1 cellular context compared by ENCODE assay signal in the genomic region with DNA sequence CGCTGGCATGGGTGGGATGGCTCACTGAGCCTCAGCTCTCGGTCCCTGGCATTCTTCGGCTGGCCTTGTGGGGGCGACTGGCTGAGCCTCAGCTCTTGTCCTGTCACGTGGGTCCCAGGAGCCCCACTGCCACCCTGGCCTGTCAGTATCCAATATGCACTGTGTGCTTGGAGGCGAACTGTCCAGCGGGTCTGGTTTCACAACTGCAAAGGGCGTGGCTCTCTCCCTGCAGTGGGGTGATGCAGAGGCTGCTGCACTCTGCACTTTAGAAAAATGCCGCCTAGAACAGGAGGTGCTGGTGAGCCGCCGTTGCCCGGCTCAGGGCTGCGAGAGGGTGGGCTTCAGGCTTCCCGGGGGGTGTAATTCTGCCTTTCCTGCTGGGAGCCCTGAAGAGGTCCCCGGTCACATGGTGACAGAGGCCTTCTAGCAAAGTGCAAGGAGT.
TF ChIP-seq lines count a peak whose summit lies in the region.

No MANE protein-coding gene starts in this region.

TF ChIP-seq in HepG2, 621 proteins besides CTCF, POLR2A, EP300 and RAD21 (continued from another document and continues in another):
- TF ChIP-seq, protein P1, sequence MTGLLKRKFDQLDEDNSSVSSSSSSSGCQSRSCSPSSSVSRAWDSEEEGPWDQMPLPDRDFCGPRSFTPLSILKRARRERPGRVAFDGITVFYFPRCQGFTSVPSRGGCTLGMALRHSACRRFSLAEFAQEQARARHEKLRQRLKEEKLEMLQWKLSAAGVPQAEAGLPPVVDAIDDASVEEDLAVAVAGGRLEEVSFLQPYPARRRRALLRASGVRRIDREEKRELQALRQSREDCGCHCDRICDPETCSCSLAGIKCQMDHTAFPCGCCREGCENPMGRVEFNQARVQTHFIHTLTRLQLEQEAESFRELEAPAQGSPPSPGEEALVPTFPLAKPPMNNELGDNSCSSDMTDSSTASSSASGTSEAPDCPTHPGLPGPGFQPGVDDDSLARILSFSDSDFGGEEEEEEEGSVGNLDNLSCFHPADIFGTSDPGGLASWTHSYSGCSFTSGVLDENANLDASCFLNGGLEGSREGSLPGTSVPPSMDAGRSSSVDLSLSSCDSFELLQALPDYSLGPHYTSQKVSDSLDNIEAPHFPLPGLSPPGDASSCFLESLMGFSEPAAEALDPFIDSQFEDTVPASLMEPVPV (CRISPR knock-in tag; IDR thresholded peaks at IDR 0.05), result peak; percentile 37; the same call in 1 of the 2 replicates
- no peak for TF ChIP-seq ZSCAN21 (CRISPR knock-in tag; IDR thresholded peaks at IDR 0.05; ENCODE audit: borderline replicate concordance)
- no peak for TF ChIP-seq ZNF619 (CRISPR knock-in tag; IDR thresholded peaks at IDR 0.05)
- TF ChIP-seq RAD51 (IDR thresholded peaks at IDR 0.05; ENCODE audit: borderline replicate concordance), result peak; percentile 37; the same call in 1 of the 2 replicates
- TF ChIP-seq AGO1 (IDR thresholded peaks at IDR 0.05; ENCODE audit: low read depth, low read length, poor library complexity, severe bottlenecking), result no peak
- TF ChIP-seq ZNF335 (CRISPR knock-in tag; IDR thresholded peaks at IDR 0.05), result no peak
- TF ChIP-seq EHMT2 (IDR thresholded peaks at IDR 0.05; ENCODE audit: borderline replicate concordance, low read depth, low read length), result no peak
- TF ChIP-seq, protein P2, sequence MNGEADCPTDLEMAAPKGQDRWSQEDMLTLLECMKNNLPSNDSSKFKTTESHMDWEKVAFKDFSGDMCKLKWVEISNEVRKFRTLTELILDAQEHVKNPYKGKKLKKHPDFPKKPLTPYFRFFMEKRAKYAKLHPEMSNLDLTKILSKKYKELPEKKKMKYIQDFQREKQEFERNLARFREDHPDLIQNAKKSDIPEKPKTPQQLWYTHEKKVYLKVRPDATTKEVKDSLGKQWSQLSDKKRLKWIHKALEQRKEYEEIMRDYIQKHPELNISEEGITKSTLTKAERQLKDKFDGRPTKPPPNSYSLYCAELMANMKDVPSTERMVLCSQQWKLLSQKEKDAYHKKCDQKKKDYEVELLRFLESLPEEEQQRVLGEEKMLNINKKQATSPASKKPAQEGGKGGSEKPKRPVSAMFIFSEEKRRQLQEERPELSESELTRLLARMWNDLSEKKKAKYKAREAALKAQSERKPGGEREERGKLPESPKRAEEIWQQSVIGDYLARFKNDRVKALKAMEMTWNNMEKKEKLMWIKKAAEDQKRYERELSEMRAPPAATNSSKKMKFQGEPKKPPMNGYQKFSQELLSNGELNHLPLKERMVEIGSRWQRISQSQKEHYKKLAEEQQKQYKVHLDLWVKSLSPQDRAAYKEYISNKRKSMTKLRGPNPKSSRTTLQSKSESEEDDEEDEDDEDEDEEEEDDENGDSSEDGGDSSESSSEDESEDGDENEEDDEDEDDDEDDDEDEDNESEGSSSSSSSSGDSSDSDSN (CRISPR knock-in tag; IDR thresholded peaks at IDR 0.05), result peak; percentile 50; the same call in 1 of the 2 replicates
- TF ChIP-seq, protein P3, sequence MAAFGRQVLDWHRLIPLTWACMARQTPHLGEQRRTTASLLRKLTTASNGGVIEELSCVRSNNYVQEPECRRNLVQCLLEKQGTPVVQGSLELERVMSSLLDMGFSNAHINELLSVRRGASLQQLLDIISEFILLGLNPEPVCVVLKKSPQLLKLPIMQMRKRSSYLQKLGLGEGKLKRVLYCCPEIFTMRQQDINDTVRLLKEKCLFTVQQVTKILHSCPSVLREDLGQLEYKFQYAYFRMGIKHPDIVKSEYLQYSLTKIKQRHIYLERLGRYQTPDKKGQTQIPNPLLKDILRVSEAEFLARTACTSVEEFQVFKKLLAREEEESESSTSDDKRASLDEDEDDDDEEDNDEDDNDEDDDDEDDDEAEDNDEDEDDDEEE (CRISPR knock-in tag; IDR thresholded peaks at IDR 0.05), result no peak
- no peak for TF ChIP-seq ZNF34 (CRISPR knock-in tag; IDR thresholded peaks at IDR 0.05; ENCODE audit: borderline replicate concordance)
- TF ChIP-seq, protein P4, sequence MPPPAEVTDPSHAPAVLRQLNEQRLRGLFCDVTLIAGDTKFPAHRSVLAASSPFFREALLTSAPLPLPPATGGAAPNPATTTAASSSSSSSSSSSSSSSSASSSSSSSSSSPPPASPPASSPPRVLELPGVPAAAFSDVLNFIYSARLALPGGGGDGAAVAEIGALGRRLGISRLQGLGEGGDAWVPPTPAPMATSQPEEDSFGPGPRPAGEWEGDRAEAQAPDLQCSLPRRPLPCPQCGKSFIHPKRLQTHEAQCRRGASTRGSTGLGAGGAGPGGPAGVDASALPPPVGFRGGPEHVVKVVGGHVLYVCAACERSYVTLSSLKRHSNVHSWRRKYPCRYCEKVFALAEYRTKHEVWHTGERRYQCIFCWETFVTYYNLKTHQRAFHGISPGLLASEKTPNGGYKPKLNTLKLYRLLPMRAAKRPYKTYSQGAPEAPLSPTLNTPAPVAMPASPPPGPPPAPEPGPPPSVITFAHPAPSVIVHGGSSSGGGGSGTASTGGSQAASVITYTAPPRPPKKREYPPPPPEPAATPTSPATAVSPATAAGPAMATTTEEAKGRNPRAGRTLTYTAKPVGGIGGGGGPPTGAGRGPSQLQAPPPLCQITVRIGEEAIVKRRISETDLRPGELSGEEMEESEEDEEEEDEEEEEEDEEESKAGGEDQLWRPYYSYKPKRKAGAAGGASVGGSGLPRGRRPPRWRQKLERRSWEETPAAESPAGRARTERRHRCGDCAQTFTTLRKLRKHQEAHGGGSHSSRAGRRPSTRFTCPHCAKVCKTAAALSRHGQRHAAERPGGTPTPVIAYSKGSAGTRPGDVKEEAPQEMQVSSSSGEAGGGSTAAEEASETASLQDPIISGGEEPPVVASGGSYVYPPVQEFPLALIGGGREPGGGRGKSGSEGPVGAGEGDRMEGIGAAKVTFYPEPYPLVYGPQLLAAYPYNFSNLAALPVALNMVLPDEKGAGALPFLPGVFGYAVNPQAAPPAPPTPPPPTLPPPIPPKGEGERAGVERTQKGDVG (CRISPR knock-in tag; IDR thresholded peaks at IDR 0.05; ENCODE audit: borderline replicate concordance), result no peak
- TF ChIP-seq ZNF3 (CRISPR knock-in tag; IDR thresholded peaks at IDR 0.05), result no peak
- TF ChIP-seq ZNF33A (CRISPR knock-in tag; IDR thresholded peaks at IDR 0.05; ENCODE audit: borderline replicate concordance), result no peak
- TF ChIP-seq HOXD1 (CRISPR knock-in tag; IDR thresholded peaks at IDR 0.05), result no peak
- TF ChIP-seq MYC (CRISPR knock-in tag; IDR thresholded peaks at IDR 0.05; ENCODE audit: borderline replicate concordance), result no peak; the same call in 1 of the 2 replicates
- peak; percentile 60; the same call in 1 of the 2 replicates for TF ChIP-seq ZNF556 (CRISPR knock-in tag; IDR thresholded peaks at IDR 0.05; ENCODE audit: borderline replicate concordance)
- no peak for TF ChIP-seq ZFP82 (CRISPR knock-in tag; IDR thresholded peaks at IDR 0.05; ENCODE audit: borderline replicate concordance)
- TF ChIP-seq ZNF468 (CRISPR knock-in tag; IDR thresholded peaks at IDR 0.05), result no peak
- no peak for TF ChIP-seq ONECUT2 (CRISPR knock-in tag; IDR thresholded peaks at IDR 0.05)
- TF ChIP-seq ZMAT3 (CRISPR knock-in tag; conservative IDR thresholded peaks at IDR 0.05), result no peak
- peak; percentile 45; the same call in 1 of the 2 replicates for TF ChIP-seq POLR2AphosphoS5 (IDR thresholded peaks at IDR 0.05; ENCODE audit: low read depth, low read length)
- TF ChIP-seq, protein P5, sequence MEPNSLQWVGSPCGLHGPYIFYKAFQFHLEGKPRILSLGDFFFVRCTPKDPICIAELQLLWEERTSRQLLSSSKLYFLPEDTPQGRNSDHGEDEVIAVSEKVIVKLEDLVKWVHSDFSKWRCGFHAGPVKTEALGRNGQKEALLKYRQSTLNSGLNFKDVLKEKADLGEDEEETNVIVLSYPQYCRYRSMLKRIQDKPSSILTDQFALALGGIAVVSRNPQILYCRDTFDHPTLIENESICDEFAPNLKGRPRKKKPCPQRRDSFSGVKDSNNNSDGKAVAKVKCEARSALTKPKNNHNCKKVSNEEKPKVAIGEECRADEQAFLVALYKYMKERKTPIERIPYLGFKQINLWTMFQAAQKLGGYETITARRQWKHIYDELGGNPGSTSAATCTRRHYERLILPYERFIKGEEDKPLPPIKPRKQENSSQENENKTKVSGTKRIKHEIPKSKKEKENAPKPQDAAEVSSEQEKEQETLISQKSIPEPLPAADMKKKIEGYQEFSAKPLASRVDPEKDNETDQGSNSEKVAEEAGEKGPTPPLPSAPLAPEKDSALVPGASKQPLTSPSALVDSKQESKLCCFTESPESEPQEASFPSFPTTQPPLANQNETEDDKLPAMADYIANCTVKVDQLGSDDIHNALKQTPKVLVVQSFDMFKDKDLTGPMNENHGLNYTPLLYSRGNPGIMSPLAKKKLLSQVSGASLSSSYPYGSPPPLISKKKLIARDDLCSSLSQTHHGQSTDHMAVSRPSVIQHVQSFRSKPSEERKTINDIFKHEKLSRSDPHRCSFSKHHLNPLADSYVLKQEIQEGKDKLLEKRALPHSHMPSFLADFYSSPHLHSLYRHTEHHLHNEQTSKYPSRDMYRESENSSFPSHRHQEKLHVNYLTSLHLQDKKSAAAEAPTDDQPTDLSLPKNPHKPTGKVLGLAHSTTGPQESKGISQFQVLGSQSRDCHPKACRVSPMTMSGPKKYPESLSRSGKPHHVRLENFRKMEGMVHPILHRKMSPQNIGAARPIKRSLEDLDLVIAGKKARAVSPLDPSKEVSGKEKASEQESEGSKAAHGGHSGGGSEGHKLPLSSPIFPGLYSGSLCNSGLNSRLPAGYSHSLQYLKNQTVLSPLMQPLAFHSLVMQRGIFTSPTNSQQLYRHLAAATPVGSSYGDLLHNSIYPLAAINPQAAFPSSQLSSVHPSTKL (CRISPR knock-in tag; IDR thresholded peaks at IDR 0.05), result no peak; the same call in 1 of the 2 replicates
- TF ChIP-seq, protein P6, sequence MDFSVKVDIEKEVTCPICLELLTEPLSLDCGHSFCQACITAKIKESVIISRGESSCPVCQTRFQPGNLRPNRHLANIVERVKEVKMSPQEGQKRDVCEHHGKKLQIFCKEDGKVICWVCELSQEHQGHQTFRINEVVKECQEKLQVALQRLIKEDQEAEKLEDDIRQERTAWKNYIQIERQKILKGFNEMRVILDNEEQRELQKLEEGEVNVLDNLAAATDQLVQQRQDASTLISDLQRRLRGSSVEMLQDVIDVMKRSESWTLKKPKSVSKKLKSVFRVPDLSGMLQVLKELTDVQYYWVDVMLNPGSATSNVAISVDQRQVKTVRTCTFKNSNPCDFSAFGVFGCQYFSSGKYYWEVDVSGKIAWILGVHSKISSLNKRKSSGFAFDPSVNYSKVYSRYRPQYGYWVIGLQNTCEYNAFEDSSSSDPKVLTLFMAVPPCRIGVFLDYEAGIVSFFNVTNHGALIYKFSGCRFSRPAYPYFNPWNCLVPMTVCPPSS (IDR thresholded peaks at IDR 0.05), result no peak
- no peak for TF ChIP-seq SRF (IDR thresholded peaks at IDR 0.05; ENCODE audit: low read depth, low read length)
- TF ChIP-seq ZNF20 (CRISPR knock-in tag; IDR thresholded peaks at IDR 0.05), result no peak
- no peak for TF ChIP-seq SALL2 (CRISPR knock-in tag; IDR thresholded peaks at IDR 0.05)
- no peak for TF ChIP-seq PAWR (CRISPR knock-in tag; IDR thresholded peaks at IDR 0.05; ENCODE audit: borderline replicate concordance)
- 0 out of 2 replicates have a peak, but pooled peaks have one; percentile 26 for TF ChIP-seq BCL6 (CRISPR knock-in tag; IDR thresholded peaks at IDR 0.05)
- TF ChIP-seq, protein P7, sequence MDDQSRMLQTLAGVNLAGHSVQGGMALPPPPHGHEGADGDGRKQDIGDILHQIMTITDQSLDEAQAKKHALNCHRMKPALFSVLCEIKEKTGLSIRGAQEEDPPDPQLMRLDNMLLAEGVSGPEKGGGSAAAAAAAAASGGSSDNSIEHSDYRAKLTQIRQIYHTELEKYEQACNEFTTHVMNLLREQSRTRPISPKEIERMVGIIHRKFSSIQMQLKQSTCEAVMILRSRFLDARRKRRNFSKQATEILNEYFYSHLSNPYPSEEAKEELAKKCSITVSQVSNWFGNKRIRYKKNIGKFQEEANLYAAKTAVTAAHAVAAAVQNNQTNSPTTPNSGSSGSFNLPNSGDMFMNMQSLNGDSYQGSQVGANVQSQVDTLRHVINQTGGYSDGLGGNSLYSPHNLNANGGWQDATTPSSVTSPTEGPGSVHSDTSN (CRISPR knock-in tag; IDR thresholded peaks at IDR 0.05; ENCODE audit: borderline replicate concordance), result no peak
- TF ChIP-seq, protein P8, sequence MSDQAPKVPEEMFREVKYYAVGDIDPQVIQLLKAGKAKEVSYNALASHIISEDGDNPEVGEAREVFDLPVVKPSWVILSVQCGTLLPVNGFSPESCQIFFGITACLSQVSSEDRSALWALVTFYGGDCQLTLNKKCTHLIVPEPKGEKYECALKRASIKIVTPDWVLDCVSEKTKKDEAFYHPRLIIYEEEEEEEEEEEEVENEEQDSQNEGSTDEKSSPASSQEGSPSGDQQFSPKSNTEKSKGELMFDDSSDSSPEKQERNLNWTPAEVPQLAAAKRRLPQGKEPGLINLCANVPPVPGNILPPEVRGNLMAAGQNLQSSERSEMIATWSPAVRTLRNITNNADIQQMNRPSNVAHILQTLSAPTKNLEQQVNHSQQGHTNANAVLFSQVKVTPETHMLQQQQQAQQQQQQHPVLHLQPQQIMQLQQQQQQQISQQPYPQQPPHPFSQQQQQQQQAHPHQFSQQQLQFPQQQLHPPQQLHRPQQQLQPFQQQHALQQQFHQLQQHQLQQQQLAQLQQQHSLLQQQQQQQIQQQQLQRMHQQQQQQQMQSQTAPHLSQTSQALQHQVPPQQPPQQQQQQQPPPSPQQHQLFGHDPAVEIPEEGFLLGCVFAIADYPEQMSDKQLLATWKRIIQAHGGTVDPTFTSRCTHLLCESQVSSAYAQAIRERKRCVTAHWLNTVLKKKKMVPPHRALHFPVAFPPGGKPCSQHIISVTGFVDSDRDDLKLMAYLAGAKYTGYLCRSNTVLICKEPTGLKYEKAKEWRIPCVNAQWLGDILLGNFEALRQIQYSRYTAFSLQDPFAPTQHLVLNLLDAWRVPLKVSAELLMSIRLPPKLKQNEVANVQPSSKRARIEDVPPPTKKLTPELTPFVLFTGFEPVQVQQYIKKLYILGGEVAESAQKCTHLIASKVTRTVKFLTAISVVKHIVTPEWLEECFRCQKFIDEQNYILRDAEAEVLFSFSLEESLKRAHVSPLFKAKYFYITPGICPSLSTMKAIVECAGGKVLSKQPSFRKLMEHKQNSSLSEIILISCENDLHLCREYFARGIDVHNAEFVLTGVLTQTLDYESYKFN (CRISPR knock-in tag; conservative IDR thresholded peaks at IDR 0.05), result peak; percentile 39; the same call in 1 of the 2 replicates
- TF ChIP-seq ZNF136 (CRISPR knock-in tag; IDR thresholded peaks at IDR 0.05; ENCODE audit: low read depth), result no peak
- no peak for TF ChIP-seq EEA1 (CRISPR knock-in tag; IDR thresholded peaks at IDR 0.05; ENCODE audit: borderline replicate concordance)
- TF ChIP-seq TEAD3 (CRISPR knock-in tag; optimal IDR thresholded peaks at IDR 0.05; ENCODE audit: borderline replicate concordance), result peak; percentile 69
- TF ChIP-seq ZNF33B (CRISPR knock-in tag; IDR thresholded peaks at IDR 0.05), result no peak
- TF ChIP-seq, protein P9, sequence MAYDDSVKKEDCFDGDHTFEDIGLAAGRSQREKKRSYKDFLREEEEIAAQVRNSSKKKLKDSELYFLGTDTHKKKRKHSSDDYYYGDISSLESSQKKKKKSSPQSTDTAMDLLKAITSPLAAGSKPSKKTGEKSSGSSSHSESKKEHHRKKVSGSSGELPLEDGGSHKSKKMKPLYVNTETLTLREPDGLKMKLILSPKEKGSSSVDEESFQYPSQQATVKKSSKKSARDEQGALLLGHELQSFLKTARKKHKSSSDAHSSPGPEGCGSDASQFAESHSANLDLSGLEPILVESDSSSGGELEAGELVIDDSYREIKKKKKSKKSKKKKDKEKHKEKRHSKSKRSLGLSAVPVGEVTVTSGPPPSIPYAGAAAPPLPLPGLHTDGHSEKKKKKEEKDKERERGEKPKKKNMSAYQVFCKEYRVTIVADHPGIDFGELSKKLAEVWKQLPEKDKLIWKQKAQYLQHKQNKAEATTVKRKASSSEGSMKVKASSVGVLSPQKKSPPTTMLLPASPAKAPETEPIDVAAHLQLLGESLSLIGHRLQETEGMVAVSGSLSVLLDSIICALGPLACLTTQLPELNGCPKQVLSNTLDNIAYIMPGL (CRISPR knock-in tag; IDR thresholded peaks at IDR 0.05; ENCODE audit: borderline replicate concordance in 1 of 2, low read depth in 1 of 2), result peak; percentile 29 to 66; a peak in 3 of 4 replicates
